In genomic region chr10:65769828-65770227, GRCh38 we compare ENCODE assay signal across 23 cellular contexts.
"Had no signal": no experiment of that assay in that cellular context is flagged by ENCODE, and none has a peak within 500 bp of the region (broad histone marks: within the 10 kb centered on the region; RNA-seq: fewer than 3 reads in every experiment).

No MANE protein-coding gene starts in this region.

- H3K27ac Mint-ChIP-seq: activated T-cell treated with anti-CD3 and anti-CD28 coated beads, Interleukin-2, amount 50 U/mL, for 24 hours; brain; naive B cell had no signal

- H3K27me3 ChIP-seq: adrenal gland, esophagus squamous epithelium, foreskin keratinocyte had no signal

- H3K9me3 Mint-ChIP-seq: brain had no signal

- H3K4me3 ChIP-seq: adrenal gland, esophagus squamous epithelium, lower lobe of right lung, SK-N-MC had no signal

- H3K27ac ChIP-seq: adrenal gland, esophagus squamous epithelium, foreskin keratinocyte, lower lobe of right lung, SK-N-MC had no signal

- H3K9me3 ChIP-seq: adrenal gland, esophagus squamous epithelium, lower lobe of right lung had no signal

- H3K4me3 Mint-ChIP-seq: activated T-cell treated with anti-CD3 and anti-CD28 coated beads, Interleukin-2, amount 50 U/mL, for 24 hours; brain; central memory CD8-positive, alpha-beta T cell; naive B cell had no signal

- H3K36me3 Mint-ChIP-seq: brain, naive B cell had no signal

- DNase-seq: activated CD4-positive, alpha-beta T cell treated with anti-CD3 and anti-CD28 coated beads, Interleukin-2, amount 50 U/mL, for 4 hours; activated effector memory CD4-positive, alpha-beta T cell treated with Interleukin-2 at 50 U/mL for 16 hours; activated naive CD4-positive, alpha-beta T cell treated with anti-CD3 and anti-CD28 coated beads, Interleukin-2, amount 50 U/mL, for 16 hours; activated T-cell treated with anti-CD3 and anti-CD28 coated beads, Interleukin-2, amount 50 U/mL, for 24 hours; adrenal gland; cortex of kidney; effector CD4-positive, alpha-beta T cell; esophagus squamous epithelium; foreskin keratinocyte; head of caudate nucleus; left cardiac atrium; lower lobe of right lung; naive B cell; retina; stimulated activated CD4-positive, alpha-beta T cell treated with anti-CD3 and anti-CD28 coated beads, Interleukin-4, amount 100 ng/mL, for 4 hours; stimulated activated CD8-positive, alpha-beta memory T cell treated with anti-CD3 and anti-CD28 coated beads, Interleukin-4, amount 100 ng/mL, for 48 hours; stimulated activated naive CD8-positive, alpha-beta T cell treated with anti-CD3 and anti-CD28 coated beads, Interleukin-15, Interleukin-2, amounts not matched to agents 100 U/mL and 50 U/mL, for 24 hours; T-helper 9 cell; trophoblast cell had no signal

- ATAC-seq: activated CD4-positive, CD25-positive, alpha-beta regulatory T cell treated with anti-CD3 and anti-CD28 coated beads, Interleukin-2, amount 50 U/mL, for 24 hours; foreskin keratinocyte; left cardiac atrium; lower lobe of right lung; stimulated activated naive CD8-positive, alpha-beta T cell treated with anti-CD3 and anti-CD28 coated beads, Interleukin-15, Interleukin-2, amounts not matched to agents 100 U/mL and 50 U/mL, for 24 hours had no signal

- H3K27me3 Mint-ChIP-seq: activated T-cell treated with anti-CD3 and anti-CD28 coated beads, Interleukin-2, amount 50 U/mL, for 24 hours; brain; central memory CD8-positive, alpha-beta T cell; naive B cell had no signal

- H3K4me1 Mint-ChIP-seq: central memory CD8-positive, alpha-beta T cell; naive B cell had no signal

- H3K4me1 ChIP-seq: adrenal gland, esophagus squamous epithelium, foreskin keratinocyte, lower lobe of right lung had no signal

- H3K36me3 ChIP-seq: adrenal gland, esophagus squamous epithelium, lower lobe of right lung had no signal
